19 cellular contexts compared by ENCODE assay signal in genomic region chr21:36553406-36553805, GRCh38.
A peak's percentile ranks its signal among the peaks of the same experiment; 100 is the strongest.
DNase-seq lines count a peak whose midpoint lies in the region; TF ChIP-seq lines count a peak whose summit lies in the region.
"Had no signal": no experiment of that assay in that cellular context is flagged by ENCODE, and none has a peak within 500 bp of the region (broad histone marks: within the 10 kb centered on the region; RNA-seq: fewer than 3 reads in every experiment).

No MANE protein-coding gene starts in this region.

- H3K27me3 ChIP-seq in neural progenitor cell (no peaks in the 10 kb centered on the region), vagina (no peaks in the 10 kb centered on the region)
- H3K27me3 ChIP-seq: BLaER1 had no signal

- no peaks in the 10 kb centered on the region for H3K79me2 ChIP-seq in neural progenitor cell (ENCODE audit: low read depth)

- H3F3A ChIP-seq in neural progenitor cell (ENCODE audit: low read depth): no peaks in the 10 kb centered on the region

- H3K9me3 ChIP-seq in neural progenitor cell (ENCODE audit: low read depth) (no peaks in the 10 kb centered on the region), vagina (no peaks in the 10 kb centered on the region)
- H3K9me3 ChIP-seq: BE2C, BLaER1, Caco-2 had no signal

- H3K36me3 Mint-ChIP-seq in neural progenitor cell: no peaks in the 10 kb centered on the region
- no peaks in the 10 kb centered on the region for H3K36me3 Mint-ChIP-seq in osteocyte (ENCODE audit: unreplicated experiment)
- H3K36me3 Mint-ChIP-seq: CD14-positive monocyte; CD8-positive, alpha-beta T cell had no signal

- TF ChIP-seq POLR2A in vagina (IDR thresholded peaks at IDR 0.05): no peak

- H3K4me3 ChIP-seq in neural progenitor cell: no peak overlapping the region
- no peak overlapping the region for H3K4me3 ChIP-seq in vagina
- H3K4me3 ChIP-seq: BLaER1 had no signal

- H3K4me1 Mint-ChIP-seq in neural progenitor cell (no peaks in the 10 kb centered on the region), osteocyte (ENCODE audit: unreplicated experiment) (peaks cover 10% of the 10 kb centered on the region)

- H3K9ac ChIP-seq in neural progenitor cell: no peak overlapping the region
- H3K9ac ChIP-seq: BLaER1 had no signal

- H3K4me3 Mint-ChIP-seq in neural progenitor cell (no peak overlapping the region), osteocyte (ENCODE audit: unreplicated experiment) (no peak overlapping the region)
- H3K4me3 Mint-ChIP-seq: CD14-positive monocyte; CD4-positive, alpha-beta T cell; CD8-positive, alpha-beta T cell had no signal

- H3K4me1 ChIP-seq in neural progenitor cell: no peaks in the 10 kb centered on the region
- peaks cover 24% of the 10 kb centered on the region for H3K4me1 ChIP-seq in vagina
- H3K4me1 ChIP-seq: BE2C, BLaER1, Caco-2 had no signal

- H3K27me3 Mint-ChIP-seq in neural progenitor cell (ENCODE audit: insufficient read depth, low read depth): peaks cover 2% of the 10 kb centered on the region
- peaks cover 47% of the 10 kb centered on the region for H3K27me3 Mint-ChIP-seq in osteocyte (ENCODE audit: unreplicated experiment)

- H2AFZ ChIP-seq in neural progenitor cell (replicated peaks): no peak overlapping the region

- no peak overlapping the region for H3K4me2 ChIP-seq in neural progenitor cell
- H3K4me2 ChIP-seq: BLaER1 had no signal

- DNase-seq in ecto neural progenitor cell (ENCODE audit: low spot score) (peak; percentile 24), neural progenitor cell (ENCODE audit: low spot score) (no peak), osteocyte (ENCODE audit: extremely low spot score, unreplicated experiment) (peak; percentile 73), vagina (ENCODE audit: extremely low spot score in 2 of 2) (peak in 1 of 2 donors; percentile 64), NCI-H2227 treated with DMSO at 0.1 percent for 48 hours (lab: John Stamatoyannopoulos, UW) (no peak), NCI-H1092 (lab: John Stamatoyannopoulos, UW) (no peak)
- DNase-seq in effector CD4-positive, alpha-beta T cell: no peak
- DNase-seq: 8988T; ACHN; BE2C; C1 segment of cervical spinal cord; Caco-2; Calu3; CD4-positive, alpha-beta T cell; CD8-positive, alpha-beta T cell; DMS79 treated with DMSO at 0.1 percent for 48 hours; GF-D8 had no signal

- H3K9me3 Mint-ChIP-seq in neural progenitor cell: no peaks in the 10 kb centered on the region
- H3K9me3 Mint-ChIP-seq in osteocyte (ENCODE audit: unreplicated experiment): peaks cover 8% of the 10 kb centered on the region
- H3K9me3 Mint-ChIP-seq: CD4-positive, alpha-beta T cell had no signal

- H3K27ac Mint-ChIP-seq in neural progenitor cell: peak overlapping the region; percentile 85
- no peak overlapping the region for H3K27ac Mint-ChIP-seq in osteocyte (ENCODE audit: unreplicated experiment)
- H3K27ac Mint-ChIP-seq: CD14-positive monocyte; CD4-positive, alpha-beta T cell; CD8-positive, alpha-beta T cell had no signal

- H4K20me1 ChIP-seq in neural progenitor cell (ENCODE audit: low read depth): no peaks in the 10 kb centered on the region
- H4K20me1 ChIP-seq: BLaER1 had no signal

- H3K36me3 ChIP-seq in neural progenitor cell: no peaks in the 10 kb centered on the region
- no peaks in the 10 kb centered on the region for H3K36me3 ChIP-seq in vagina
- H3K36me3 ChIP-seq: BE2C, BLaER1 had no signal

- intact Hi-C loops in vagina (cut with DNase I): no loop called here

- H3K27ac ChIP-seq in neural progenitor cell (no peak overlapping the region), vagina (peak overlapping the region; percentile 54)
- H3K27ac ChIP-seq: BLaER1 had no signal

- TF ChIP-seq CTCF in neural progenitor cell (IDR thresholded peaks at IDR 0.05): no peak
- no peak for TF ChIP-seq CTCF in osteocyte (IDR thresholded peaks at IDR 0.05)
- no peak for TF ChIP-seq CTCF in vagina (IDR thresholded peaks at IDR 0.05)

Comparison
In these comparisons a context has a peak if more than half of its experiments do, and no peak if none do; other contexts are left out.
1. DNase-seq: peak in ecto neural progenitor cell (single experiment) and osteocyte (single experiment); none in neural progenitor cell (single experiment), NCI-H2227 treated with DMSO at 0.1 percent for 48 hours (single experiment), effector CD4-positive, alpha-beta T cell (single experiment) and NCI-H1092 (single experiment).